24 cellular contexts compared by ENCODE assay signal in genomic region chr12:59131462-59131861, GRCh38.
DNase-seq lines count a peak whose midpoint lies in the region; ATAC-seq and TF ChIP-seq lines count a peak whose summit lies in the region.
"Had no signal": no experiment of that assay in that cellular context is flagged by ENCODE, and none has a peak within 500 bp of the region (broad histone marks: within the 10 kb centered on the region; RNA-seq: fewer than 3 reads in every experiment).

No MANE protein-coding gene starts in this region.

- H4K20me1 ChIP-seq in hepatocyte (ENCODE audit: insufficient read depth, poor library complexity, severe bottlenecking), result no peaks in the 10 kb centered on the region
- H4K20me1 ChIP-seq: BLaER1 treated with 17β-estradiol and CSF1 and Interleukin-3, amounts not matched to agents 10 nM and 100 nM had no signal

- no peaks in the 10 kb centered on the region for H3K9me2 ChIP-seq in hepatocyte (replicated peaks; ENCODE audit: insufficient read depth)

- H3K9me3 Mint-ChIP-seq in progenitor cell of endocrine pancreas (ENCODE audit: low read depth), result peaks cover 33% of the 10 kb centered on the region
- peaks cover 6% of the 10 kb centered on the region for H3K9me3 Mint-ChIP-seq in chondrocyte (ENCODE audit: low read depth)

- H3K4me2 ChIP-seq in hepatocyte (no peak overlapping the region), mesenchymal stem cell (ENCODE audit: low read length, poor library complexity, severe bottlenecking) (no peak overlapping the region)
- H3K4me2 ChIP-seq: BLaER1 treated with 17β-estradiol and CSF1 and Interleukin-3, amounts not matched to agents 10 nM and 100 nM had no signal

- H3K36me3 ChIP-seq in hepatocyte (replicated peaks; ENCODE audit: insufficient read depth, low read depth) (no peaks in the 10 kb centered on the region), mesenchymal stem cell (ENCODE audit: control insufficient read depth in 1 of 2, insufficient read depth in 2 of 2, low read depth in 1 of 2, low read length in 2 of 2) (no peaks in the 10 kb centered on the region), left lung (no peaks in the 10 kb centered on the region)
- H3K36me3 ChIP-seq: BLaER1 treated with 17β-estradiol and CSF1 and Interleukin-3, amounts not matched to agents 10 nM and 100 nM; SJCRH30 had no signal

- no peak for ATAC-seq in left lung
- no peak for ATAC-seq in HG02588 (IDR thresholded peaks at IDR 0.05; ENCODE audit: unreplicated experiment)
- ATAC-seq: HepG2, K562 had no signal

- no peak overlapping the region for H3K4me3 ChIP-seq in hepatocyte
- no peak overlapping the region for H3K4me3 ChIP-seq in mesenchymal stem cell (ENCODE audit: insufficient read depth in 1 of 2, low read depth in 1 of 2, low read length in 2 of 2)
- no peak overlapping the region for H3K4me3 ChIP-seq in left lung
- H3K4me3 ChIP-seq: BLaER1 treated with 17β-estradiol and CSF1 and Interleukin-3, amounts not matched to agents 10 nM and 100 nM; K562; SJCRH30 had no signal

- H2AK5ac ChIP-seq in mesenchymal stem cell (ENCODE audit: low read length, severe bottlenecking), result no peak overlapping the region

- peak; percentile 19 for DNase-seq in NCI-H2171 treated with DMSO at 0.1 percent for 48 hours (lab: John Stamatoyannopoulos, UW)
- no peak for DNase-seq in NCI-H2171 (lab: John Stamatoyannopoulos, UW)
- DNase-seq in hepatocyte (ENCODE audit: low spot score), result no peak
- peak; percentile 13 for DNase-seq in mesenchymal stem cell
- DNase-seq in progenitor cell of endocrine pancreas (ENCODE audit: low spot score, unreplicated experiment), result no peak
- no peak for DNase-seq in chondrocyte (ENCODE audit: low spot score)
- DNase-seq in left lung, result no peak
- DNase-seq: 8988T; Caco-2; CD4-positive, alpha-beta memory T cell; DMS153; MM.1S; NCI-H1092; NCI-H1436; NCI-H187 treated with DMSO at 0.1 percent for 48 hours; NCI-H2107; NCI-H2227 treated with DMSO at 0.1 percent for 48 hours; NCI-H510A; NCI-H748 treated with DMSO at 0.1 percent for 48 hours; SJCRH30 had no signal

- no peaks in the 10 kb centered on the region for H3K9me3 ChIP-seq in hepatocyte (ENCODE audit: low read depth)
- no peaks in the 10 kb centered on the region for H3K9me3 ChIP-seq in mesenchymal stem cell (ENCODE audit: control insufficient read depth, low read length)
- no peaks in the 10 kb centered on the region for H3K9me3 ChIP-seq in left lung
- H3K9me3 ChIP-seq: Caco-2, SJCRH30 had no signal

- no peak overlapping the region for H2BK12ac ChIP-seq in mesenchymal stem cell (ENCODE audit: low read length in 2 of 2)

- H2AFZ ChIP-seq in hepatocyte (peak overlapping the region; percentile 4), mesenchymal stem cell (ENCODE audit: low read depth, low read length) (no peak overlapping the region)

- no peak overlapping the region for H3K4ac ChIP-seq in mesenchymal stem cell (ENCODE audit: low read depth in 1 of 2, low read length in 2 of 2)

- H3K27ac ChIP-seq in hepatocyte, result no peak overlapping the region
- no peak overlapping the region for H3K27ac ChIP-seq in mesenchymal stem cell (ENCODE audit: low read length, poor library complexity, severe bottlenecking)
- no peak overlapping the region for H3K27ac ChIP-seq in left lung
- H3K27ac ChIP-seq: BLaER1 treated with 17β-estradiol and CSF1 and Interleukin-3, amounts not matched to agents 10 nM and 100 nM; SJCRH30 had no signal

- 45% methylated on average over 3 of the region's 3 CpGs for WGBS in hepatocyte (ENCODE audit: low lambda C conversion rate, missing lambda C conversion rate)
- WGBS in mesenchymal stem cell, result no CpG with 5 or more reads among the region's 3 CpGs

- H3K27me3 ChIP-seq in hepatocyte (no peaks in the 10 kb centered on the region), mesenchymal stem cell (ENCODE audit: control insufficient read depth in 1 of 2, insufficient read depth in 1 of 2, low read length in 2 of 2) (no peaks in the 10 kb centered on the region), left lung (no peaks in the 10 kb centered on the region)
- H3K27me3 ChIP-seq: BLaER1 treated with 17β-estradiol and CSF1 and Interleukin-3, amounts not matched to agents 10 nM and 100 nM; SJCRH30 had no signal

- H3K79me2 ChIP-seq in hepatocyte, result no peaks in the 10 kb centered on the region

- H4K91ac ChIP-seq in mesenchymal stem cell (ENCODE audit: low read length), result no peak overlapping the region

- H2BK120ac ChIP-seq in mesenchymal stem cell (ENCODE audit: low read depth, low read length), result no peak overlapping the region

- H3K4me1 ChIP-seq in hepatocyte (ENCODE audit: insufficient read depth) (no peaks in the 10 kb centered on the region), mesenchymal stem cell (ENCODE audit: control insufficient read depth, insufficient read depth, low read depth, low read length) (no peaks in the 10 kb centered on the region), left lung (no peaks in the 10 kb centered on the region)
- H3K4me1 ChIP-seq: BLaER1 treated with 17β-estradiol and CSF1 and Interleukin-3, amounts not matched to agents 10 nM and 100 nM; Caco-2; SJCRH30 had no signal

- H3K27me3 Mint-ChIP-seq in progenitor cell of endocrine pancreas (no peaks in the 10 kb centered on the region), chondrocyte (ENCODE audit: low read depth) (no peaks in the 10 kb centered on the region)
- H3K27me3 Mint-ChIP-seq: CD4-positive, alpha-beta memory T cell had no signal

- no peak overlapping the region for H4K8ac ChIP-seq in mesenchymal stem cell (ENCODE audit: low read length)

- no peaks in the 10 kb centered on the region for H3K79me1 ChIP-seq in mesenchymal stem cell (replicated peaks; ENCODE audit: low read length, poor library complexity, severe bottlenecking)

- no peak overlapping the region for H2BK15ac ChIP-seq in mesenchymal stem cell (ENCODE audit: low read depth, poor library complexity, severe bottlenecking)

- TF ChIP-seq CTCF in hepatocyte (IDR thresholded peaks at IDR 0.05; ENCODE audit: poor library complexity) (no peak), progenitor cell of endocrine pancreas (IDR thresholded peaks at IDR 0.05; ENCODE audit: unreplicated experiment) (no peak), chondrocyte (IDR thresholded peaks at IDR 0.05) (no peak), left lung (IDR thresholded peaks at IDR 0.05) (no peak)

- H3K4me3 Mint-ChIP-seq in progenitor cell of endocrine pancreas (ENCODE audit: low read depth), result no peak overlapping the region
- no peak overlapping the region for H3K4me3 Mint-ChIP-seq in chondrocyte (ENCODE audit: unreplicated experiment)
- H3K4me3 Mint-ChIP-seq: CD4-positive, alpha-beta memory T cell had no signal

- H3K23ac ChIP-seq in mesenchymal stem cell (ENCODE audit: low read length in 2 of 2), result no peak overlapping the region

- no peak overlapping the region for H3K18ac ChIP-seq in mesenchymal stem cell (ENCODE audit: low read depth in 1 of 2, low read length in 2 of 2)

- H3K36me3 Mint-ChIP-seq in progenitor cell of endocrine pancreas (ENCODE audit: insufficient read depth), result peaks cover 3% of the 10 kb centered on the region
- H3K36me3 Mint-ChIP-seq in chondrocyte (ENCODE audit: low read depth), result peaks cover 2% of the 10 kb centered on the region
- H3K36me3 Mint-ChIP-seq: CD4-positive, alpha-beta memory T cell had no signal

- no peak overlapping the region for H3K14ac ChIP-seq in mesenchymal stem cell (ENCODE audit: low read length in 2 of 2)

- peaks cover 11% of the 10 kb centered on the region for H3K4me1 Mint-ChIP-seq in progenitor cell of endocrine pancreas (ENCODE audit: low read depth)
- peaks cover 31% of the 10 kb centered on the region for H3K4me1 Mint-ChIP-seq in chondrocyte (ENCODE audit: low read depth)
- H3K4me1 Mint-ChIP-seq: CD4-positive, alpha-beta memory T cell had no signal

- H3K27ac Mint-ChIP-seq in progenitor cell of endocrine pancreas, result peak overlapping the region; percentile 46
- H3K27ac Mint-ChIP-seq in chondrocyte (ENCODE audit: unreplicated experiment), result no peak overlapping the region
- H3K27ac Mint-ChIP-seq: CD4-positive, alpha-beta memory T cell had no signal

- intact Hi-C loops in left lung (cut with DNase I), result no loop called here

- H2BK5ac ChIP-seq in mesenchymal stem cell (ENCODE audit: low read depth, low read length, poor library complexity, severe bottlenecking), result no peak overlapping the region

- H3K9ac ChIP-seq in mesenchymal stem cell (ENCODE audit: low read length), result no peak overlapping the region
- H3K9ac ChIP-seq: BLaER1 treated with 17β-estradiol and CSF1 and Interleukin-3, amounts not matched to agents 10 nM and 100 nM had no signal

Comparison
In these comparisons a context has a peak if more than half of its experiments do, and no peak if none do; other contexts are left out.
1. DNase-seq: peak in NCI-H2171 treated with DMSO at 0.1 percent for 48 hours (single experiment) and mesenchymal stem cell (single experiment); none in NCI-H2171 (single experiment), hepatocyte (single experiment), progenitor cell of endocrine pancreas (single experiment), chondrocyte (single experiment) and left lung (0 of 2).